In genomic region chr7:82432743-82433142, GRCh38 we compare ENCODE assay signal across 1 cellular context. TPM values are rescaled to one million over a fixed set of nuclear protein-coding genes. Genes with fewer than 3 reads are reported as not detected.
"Had no signal": no experiment of that assay in that cellular context is flagged by ENCODE, and none has a peak within 500 bp of the region (broad histone marks: within the 10 kb centered on the region; RNA-seq: fewer than 3 reads in every experiment).

No MANE protein-coding gene starts in this region.

RNA-seq across cellular contexts. Expression of gene CACNA2D1, which starts 10.8 kb away (rescaled TPM):
- polyA plus RNA-seq: immature natural killer cell had no signal
